ENCODE assay signal across 34 cellular contexts in genomic region chr15:65290228-65290627, GRCh38. TPM values are rescaled to one million over a fixed set of nuclear protein-coding genes. Genes with fewer than 3 reads are reported as not detected.
"Had no signal": no experiment of that assay in that cellular context is flagged by ENCODE, and none has a peak within 500 bp of the region (broad histone marks: within the 10 kb centered on the region; RNA-seq: fewer than 3 reads in every experiment).

No MANE protein-coding gene starts in this region.

- DNase-seq: stimulated activated CD4-positive, alpha-beta T cell treated with anti-CD3 and anti-CD28 coated beads, Interleukin-2, amount 100 ng/mL, for 48 hours; stimulated activated CD4-positive, alpha-beta T cell treated with anti-CD3 and anti-CD28 coated beads, Interleukin-4, amount 100 ng/mL, for 1 hour; stimulated activated CD4-positive, alpha-beta T cell treated with anti-CD3 and anti-CD28 coated beads, Interleukin-4, amount 100 ng/mL, for 24 hours; stimulated activated CD4-positive, alpha-beta T cell treated with anti-CD3 and anti-CD28 coated beads, Interleukin-4, amount 100 ng/mL, for 4 hours; stimulated activated CD8-positive, alpha-beta memory T cell treated with anti-CD3 and anti-CD28 coated beads, Interleukin-4, amount 100 ng/mL, for 48 hours; stimulated activated naive B cell treated with anti-CD40 and anti-IgM and Interleukin-4, amounts not matched to agents 10 μg/mL and 1 μg/mL and 100 μg/mL, for 72 hours; stimulated activated naive CD4-positive, alpha-beta T cell; stimulated activated naive CD4-positive, alpha-beta T cell treated with Interleukin-2 at 50 U/mL for 16 hours; stimulated activated naive CD8-positive, alpha-beta T cell treated with anti-CD3 and anti-CD28 coated beads, Interleukin-15, amount 100 ng/mL, for 72 hours; stimulated activated naive CD8-positive, alpha-beta T cell treated with anti-CD3 and anti-CD28 coated beads, Interleukin-15, Interleukin-2, amounts not matched to agents 100 U/mL and 50 U/mL, for 24 hours; stomach; substantia nigra; testis; thyroid gland; tibial artery; transverse colon; trophoblast cell; upper lobe of left lung; upper lobe of right lung; uterus had no signal

- FAIRE-seq: urothelium cell line had no signal

- H3K9me3 ChIP-seq: stomach, suprapubic skin, testis, thoracic aorta, thyroid gland, tibial artery, tibial nerve, transverse colon, upper lobe of left lung, upper lobe of right lung, uterus, vagina had no signal

- H3K4me3 Mint-ChIP-seq: stimulated activated effector memory CD8-positive, alpha-beta T cell treated with anti-CD3 and anti-CD28 coated beads, Interleukin-12 subunit alpha, Interleukin-12 subunit beta, amount 100 ng/mL, for 72 hours; stimulated activated memory B cell treated with anti-CD40 and anti-IgM and Interleukin-4, amounts not matched to agents 10 μg/mL and 1 μg/mL and 100 μg/mL, for 72 hours; stimulated activated naive B cell treated with anti-CD40 and anti-IgM and Interleukin-4, amounts not matched to agents 10 μg/mL and 1 μg/mL and 100 μg/mL, for 72 hours; stimulated activated naive CD8-positive, alpha-beta T cell treated with anti-CD3 and anti-CD28 coated beads, Interleukin-15, amount 100 ng/mL, for 72 hours; stimulated activated naive CD8-positive, alpha-beta T cell treated with anti-CD3 and anti-CD28 coated beads, Interleukin-15, Interleukin-2, amounts not matched to agents 100 ng/mL and 50 ng/mL, for 24 hours; type B pancreatic cell had no signal

- H3K36me3 ChIP-seq: stomach, suprapubic skin, thoracic aorta, thyroid gland, tibial artery, tibial nerve, transverse colon, upper lobe of left lung, upper lobe of right lung, uterus, vagina had no signal

- H3K27me3 Mint-ChIP-seq: stimulated activated memory B cell treated with anti-CD40 and anti-IgM and Interleukin-4, amounts not matched to agents 10 μg/mL and 1 μg/mL and 100 μg/mL, for 72 hours; stimulated activated naive B cell treated with anti-CD40 and anti-IgM and Interleukin-4, amounts not matched to agents 10 μg/mL and 1 μg/mL and 100 μg/mL, for 72 hours; stimulated activated naive CD8-positive, alpha-beta T cell treated with anti-CD3 and anti-CD28 coated beads, Interleukin-15, amount 100 ng/mL, for 72 hours; stimulated activated naive CD8-positive, alpha-beta T cell treated with anti-CD3 and anti-CD28 coated beads, Interleukin-15, Interleukin-2, amounts not matched to agents 100 ng/mL and 50 ng/mL, for 24 hours; type B pancreatic cell had no signal

- H3K36me3 Mint-ChIP-seq: stimulated activated memory B cell treated with anti-CD40 and anti-IgM and Interleukin-4, amounts not matched to agents 10 μg/mL and 1 μg/mL and 100 μg/mL, for 72 hours; stimulated activated naive B cell treated with anti-CD40 and anti-IgM and Interleukin-4, amounts not matched to agents 10 μg/mL and 1 μg/mL and 100 μg/mL, for 72 hours; type B pancreatic cell had no signal

- H3K27ac ChIP-seq: stomach, suprapubic skin, testis, thoracic aorta, thyroid gland, tibial artery, tibial nerve, transverse colon, upper lobe of left lung, upper lobe of right lung, uterus, vagina had no signal

- H3K27me3 ChIP-seq: stomach, suprapubic skin, testis, thyroid gland, tibial artery, tibial nerve, transverse colon, upper lobe of left lung, upper lobe of right lung, uterus, vagina had no signal

- ATAC-seq: stimulated activated effector memory CD8-positive, alpha-beta T cell treated with anti-CD3 and anti-CD28 coated beads, Interleukin-12 subunit alpha, Interleukin-12 subunit beta, amount 100 ng/mL, for 72 hours; stimulated activated memory B cell treated with anti-CD40 and anti-IgM and Interleukin-4, amounts not matched to agents 10 μg/mL and 1 μg/mL and 100 μg/mL, for 72 hours; stimulated activated naive B cell treated with anti-CD40 and anti-IgM and Interleukin-4, amounts not matched to agents 10 μg/mL and 1 μg/mL and 100 μg/mL, for 72 hours; stimulated activated naive CD8-positive, alpha-beta T cell treated with anti-CD3 and anti-CD28 coated beads, Interleukin-15, amount 100 ng/mL, for 72 hours; stimulated activated naive CD8-positive, alpha-beta T cell treated with anti-CD3 and anti-CD28 coated beads, Interleukin-15, Interleukin-2, amounts not matched to agents 100 U/mL and 50 U/mL, for 24 hours; upper lobe of right lung had no signal

- H3K9me3 Mint-ChIP-seq: stimulated activated effector memory CD8-positive, alpha-beta T cell treated with anti-CD3 and anti-CD28 coated beads, Interleukin-12 subunit alpha, Interleukin-12 subunit beta, amount 100 ng/mL, for 72 hours; stimulated activated memory B cell treated with anti-CD40 and anti-IgM and Interleukin-4, amounts not matched to agents 10 μg/mL and 1 μg/mL and 100 μg/mL, for 72 hours; stimulated activated naive B cell treated with anti-CD40 and anti-IgM and Interleukin-4, amounts not matched to agents 10 μg/mL and 1 μg/mL and 100 μg/mL, for 72 hours; stimulated activated naive CD8-positive, alpha-beta T cell treated with anti-CD3 and anti-CD28 coated beads, Interleukin-15, amount 100 ng/mL, for 72 hours; stimulated activated naive CD8-positive, alpha-beta T cell treated with anti-CD3 and anti-CD28 coated beads, Interleukin-15, Interleukin-2, amounts not matched to agents 100 ng/mL and 50 ng/mL, for 24 hours; type B pancreatic cell had no signal

- H3K4me3 ChIP-seq: stomach, suprapubic skin, testis, thoracic aorta, thyroid gland, tibial artery, tibial nerve, transverse colon, upper lobe of left lung, upper lobe of right lung, uterus, vagina had no signal

- H3K27ac Mint-ChIP-seq: stimulated activated effector memory CD8-positive, alpha-beta T cell treated with anti-CD3 and anti-CD28 coated beads, Interleukin-12 subunit alpha, Interleukin-12 subunit beta, amount 100 ng/mL, for 72 hours; stimulated activated memory B cell treated with anti-CD40 and anti-IgM and Interleukin-4, amounts not matched to agents 10 μg/mL and 1 μg/mL and 100 μg/mL, for 72 hours; stimulated activated naive B cell treated with anti-CD40 and anti-IgM and Interleukin-4, amounts not matched to agents 10 μg/mL and 1 μg/mL and 100 μg/mL, for 72 hours; stimulated activated naive CD8-positive, alpha-beta T cell treated with anti-CD3 and anti-CD28 coated beads, Interleukin-15, amount 100 ng/mL, for 72 hours; stimulated activated naive CD8-positive, alpha-beta T cell treated with anti-CD3 and anti-CD28 coated beads, Interleukin-15, Interleukin-2, amounts not matched to agents 100 ng/mL and 50 ng/mL, for 24 hours; type B pancreatic cell had no signal

RNA-seq across cellular contexts. Expression of gene RNU5A-1, which starts 5.6 kb away (rescaled TPM):
- total RNA-seq: stomach, subcutaneous adipose tissue, suprapubic skin, temporal lobe, testis, thoracic aorta, thyroid gland, tibial nerve, transverse colon, upper lobe of left lung, upper lobe of right lung, ureter, urinary bladder, uterus, vagina had no signal
- polyA plus RNA-seq: stomach, thymus, urinary bladder had no signal

RNA-seq across cellular contexts. Expression of gene RNU5B-1, which starts 14.2 kb away (rescaled TPM):
- total RNA-seq: stomach, subcutaneous adipose tissue, suprapubic skin, testis, thoracic aorta, thyroid gland, tibial nerve, transverse colon, ureter, vagina had no signal
- polyA plus RNA-seq: stomach, thymus, urinary bladder had no signal
